Comparison of ENCODE assay signal across 17 cellular contexts in the genomic region with DNA sequence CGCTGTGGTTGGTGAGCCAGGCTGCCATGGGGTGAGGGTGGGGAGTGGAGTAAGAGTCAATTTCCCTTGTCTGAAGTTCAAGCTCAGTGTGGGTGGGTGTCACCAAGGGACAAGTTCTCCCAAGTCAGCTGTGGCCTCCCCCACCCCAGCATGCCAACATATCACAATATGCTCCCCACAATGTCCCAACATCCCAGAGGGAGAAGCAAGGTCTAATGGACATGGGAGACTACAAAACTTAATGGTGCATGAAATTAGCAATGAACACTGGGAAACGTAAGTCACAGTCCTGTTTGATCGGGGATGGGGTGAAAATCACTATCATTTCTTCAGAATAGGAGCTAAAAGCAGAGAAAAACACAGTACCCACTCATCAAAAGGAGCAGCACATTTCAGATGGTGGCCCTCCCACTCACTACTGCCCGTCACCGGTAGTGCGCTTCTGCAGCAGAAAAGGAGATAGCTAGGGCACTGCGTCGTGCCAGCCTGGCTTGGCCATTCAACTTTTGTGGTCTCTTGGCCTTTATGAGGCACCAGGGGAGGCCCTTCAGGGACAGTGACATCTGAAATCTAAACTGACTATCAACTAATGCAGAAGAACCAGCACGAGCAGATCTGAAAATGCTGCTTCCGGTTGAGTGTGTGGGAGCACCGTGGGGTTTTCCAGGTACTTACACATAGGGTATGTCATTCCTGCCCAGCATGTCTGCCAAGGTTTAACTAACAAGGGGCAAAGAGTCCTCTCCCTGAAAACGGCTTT. TPM values are rescaled to one million over a fixed set of nuclear protein-coding genes. Genes with fewer than 3 reads are reported as not detected.
DNase-seq lines count a peak whose midpoint lies in the region; ATAC-seq and TF ChIP-seq lines count a peak whose summit lies in the region.
"Had no signal": no experiment of that assay in that cellular context is flagged by ENCODE, and none has a peak within 500 bp of the region (broad histone marks: within the 10 kb centered on the region; RNA-seq: fewer than 3 reads in every experiment).

No MANE protein-coding gene starts in this region.

- peaks cover 20 to 31% (median 25%) of the 10 kb centered on the region in 4 donors for H3K4me1 Mint-ChIP-seq in CD4-positive, alpha-beta memory T cell
- peaks cover 21% of the 10 kb centered on the region for H3K4me1 Mint-ChIP-seq in T-helper 1 cell treated with Interleukin-12 subunit alpha and Interleukin-12 subunit beta and Interleukin-4 antibody, amounts not matched to agents 30 μg/mL and 1 μg/mL, for 36 hours (ENCODE audit: low read depth)
- peaks cover 54% of the 10 kb centered on the region for H3K4me1 Mint-ChIP-seq in progenitor cell of endocrine pancreas (ENCODE audit: low read depth)
- H3K4me1 Mint-ChIP-seq: immature natural killer cell had no signal

- DNase-seq in CD4-positive, alpha-beta memory T cell, result peak; percentile 41 to 73 (median 53)
- peak; percentile 89 for DNase-seq in activated effector memory CD4-positive, alpha-beta T cell treated with anti-CD3 and anti-CD28 coated beads, Interleukin-2, amount 50 U/mL, for 16 hours
- DNase-seq in progenitor cell of endocrine pancreas (ENCODE audit: low spot score, unreplicated experiment) (no peak), foreskin fibroblast (no peak), HuH-7.5 (ENCODE audit: low spot score) (no peak), Right ventricle myocardium inferior (ENCODE audit: missing footprints) (no peak), prostate gland (ENCODE audit: low spot score) (no peak)
- DNase-seq: AML-193, DMS79 treated with DMSO at 0.1 percent for 48 hours, foreskin melanocyte, immature natural killer cell, NCI-H1417, NCI-H446, ovary, stomach had no signal

- H3K27ac Mint-ChIP-seq in CD4-positive, alpha-beta memory T cell, result peak overlapping the region; percentile 84 to 97 (median 95)
- peak overlapping the region; percentile 32 for H3K27ac Mint-ChIP-seq in T-helper 1 cell treated with Interleukin-12 subunit alpha and Interleukin-12 subunit beta and Interleukin-4 antibody, amounts not matched to agents 30 μg/mL and 1 μg/mL, for 36 hours
- peak overlapping the region; percentile 98 for H3K27ac Mint-ChIP-seq in progenitor cell of endocrine pancreas
- H3K27ac Mint-ChIP-seq: immature natural killer cell had no signal

- POLR2A ChIA-PET in CD4-positive, alpha-beta memory T cell (lab: Charles Lee; ENCODE audit: partially characterized antibody), result interaction anchor here (0.6 to 4.7 kb wide), 6 partner anchors 9 to 1317 kb away, joined by 3 to 37 read pairs (median 4); partner anchors contain the start of gene NDFIP1

- peak overlapping the region; percentile 3 to 23 for H3K4me3 ChIP-seq in CD4-positive, alpha-beta memory T cell (ENCODE audit: low read length in 2 of 2)
- H3K4me3 ChIP-seq in foreskin fibroblast (ENCODE audit: low read depth in 1 of 2, low read length in 2 of 2), result no peak overlapping the region
- H3K4me3 ChIP-seq in prostate gland, result no peak overlapping the region
- H3K4me3 ChIP-seq: ovary, stomach had no signal

- CTCF ChIA-PET in CD4-positive, alpha-beta memory T cell (lab: Charles Lee; ENCODE audit: partially characterized antibody), result interaction anchor here (0.9 to 2.0 kb wide), 7 partner anchors 16 to 88 kb away, joined by 3 to 8 read pairs (median 4); partner anchors contain the start of gene GNPDA1

- peak overlapping the region; percentile 60 for H3K27ac ChIP-seq in CD4-positive, alpha-beta memory T cell (ENCODE audit: low read depth, low read length)
- no peak overlapping the region for H3K27ac ChIP-seq in prostate gland
- H3K27ac ChIP-seq: ovary, stomach had no signal

- no peak for ATAC-seq in Right ventricle myocardium inferior
- ATAC-seq: SK-N-SH treated with all-trans-retinoic acid at 6 μM for 48 hours had no signal

- intact Hi-C loops in CD4-positive, alpha-beta memory T cell (cut with micrococcal nuclease), result no loop called here
- intact Hi-C loops in Right ventricle myocardium inferior (cut with DNase I) (no loop called here), prostate gland (cut with DNase I) (no loop called here)

- WGBS in prostate gland, result 82% methylated on average over 12 of the region's 12 CpGs

- H3K27me3 ChIP-seq in CD4-positive, alpha-beta memory T cell (ENCODE audit: insufficient read depth, low read length), result no peaks in the 10 kb centered on the region
- H3K27me3 ChIP-seq in prostate gland (replicated peaks; ENCODE audit: insufficient read depth), result no peaks in the 10 kb centered on the region
- H3K27me3 ChIP-seq: ovary had no signal

- no peaks in the 10 kb centered on the region for H3K9me3 ChIP-seq in CD4-positive, alpha-beta memory T cell (ENCODE audit: control insufficient read depth in 1 of 2, low read length in 2 of 2)
- no peaks in the 10 kb centered on the region for H3K9me3 ChIP-seq in prostate gland
- H3K9me3 ChIP-seq: ovary, stomach had no signal

- no peaks in the 10 kb centered on the region for H3K36me3 Mint-ChIP-seq in CD4-positive, alpha-beta memory T cell
- H3K36me3 Mint-ChIP-seq in T-helper 1 cell treated with Interleukin-12 subunit alpha and Interleukin-12 subunit beta and Interleukin-4 antibody, amounts not matched to agents 30 μg/mL and 1 μg/mL, for 36 hours (ENCODE audit: low read depth), result no peaks in the 10 kb centered on the region
- H3K36me3 Mint-ChIP-seq in progenitor cell of endocrine pancreas (ENCODE audit: insufficient read depth), result no peaks in the 10 kb centered on the region
- H3K36me3 Mint-ChIP-seq: immature natural killer cell had no signal

- H3K4me1 ChIP-seq in CD4-positive, alpha-beta memory T cell (ENCODE audit: insufficient read depth, low read length), result peaks cover 28% of the 10 kb centered on the region
- no peaks in the 10 kb centered on the region for H3K4me1 ChIP-seq in prostate gland (replicated peaks)
- H3K4me1 ChIP-seq: stomach had no signal

- peaks cover 0 to 2% (median 0%) of the 10 kb centered on the region in 8 donors for H3K9me3 Mint-ChIP-seq in CD4-positive, alpha-beta memory T cell
- no peaks in the 10 kb centered on the region for H3K9me3 Mint-ChIP-seq in T-helper 1 cell treated with Interleukin-12 subunit alpha and Interleukin-12 subunit beta and Interleukin-4 antibody, amounts not matched to agents 30 μg/mL and 1 μg/mL, for 36 hours
- no peaks in the 10 kb centered on the region for H3K9me3 Mint-ChIP-seq in progenitor cell of endocrine pancreas (ENCODE audit: low read depth)
- H3K9me3 Mint-ChIP-seq: immature natural killer cell had no signal

- H3K36me3 ChIP-seq in CD4-positive, alpha-beta memory T cell (ENCODE audit: insufficient read depth, low read length), result no peaks in the 10 kb centered on the region
- no peaks in the 10 kb centered on the region for H3K36me3 ChIP-seq in prostate gland
- H3K36me3 ChIP-seq: ovary, stomach had no signal

- H3K4me3 Mint-ChIP-seq in CD4-positive, alpha-beta memory T cell, result peak overlapping the region; percentile 71 to 86 (median 79)
- no peak overlapping the region for H3K4me3 Mint-ChIP-seq in T-helper 1 cell treated with Interleukin-12 subunit alpha and Interleukin-12 subunit beta and Interleukin-4 antibody, amounts not matched to agents 30 μg/mL and 1 μg/mL, for 36 hours
- H3K4me3 Mint-ChIP-seq in progenitor cell of endocrine pancreas (ENCODE audit: low read depth), result no peak overlapping the region
- H3K4me3 Mint-ChIP-seq: immature natural killer cell had no signal

- no peak for TF ChIP-seq POLR2A in prostate gland (IDR thresholded peaks at IDR 0.05)

- TF ChIP-seq CTCF in progenitor cell of endocrine pancreas (IDR thresholded peaks at IDR 0.05; ENCODE audit: unreplicated experiment) (no peak), foreskin fibroblast (IDR thresholded peaks at IDR 0.05; ENCODE audit: low read depth, low read length) (no peak), prostate gland (IDR thresholded peaks at IDR 0.05) (no peak)

- no peaks in the 10 kb centered on the region for H3K27me3 Mint-ChIP-seq in CD4-positive, alpha-beta memory T cell
- no peaks in the 10 kb centered on the region for H3K27me3 Mint-ChIP-seq in T-helper 1 cell treated with Interleukin-12 subunit alpha and Interleukin-12 subunit beta and Interleukin-4 antibody, amounts not matched to agents 30 μg/mL and 1 μg/mL, for 36 hours (ENCODE audit: low read depth)
- H3K27me3 Mint-ChIP-seq in progenitor cell of endocrine pancreas, result no peaks in the 10 kb centered on the region

RNA-seq across cellular contexts. Expression of gene NDFIP1, which starts 20.5 kb away (rescaled TPM):
- 10 to 100 TPM; 73.8 to 78.4 TPM for total RNA-seq in CD4-positive, alpha-beta memory T cell
- 10 to 100 TPM; 70.0 to 98.3 TPM for polyA plus RNA-seq in CD4-positive, alpha-beta memory T cell
- total RNA-seq in progenitor cell of endocrine pancreas (228 and 247 TPM in 2 replicates), Right ventricle myocardium inferior (51.9 TPM), prostate gland (100 to 1,000 TPM; 134 to 234 TPM)

Comparison
In these comparisons a context has a peak if more than half of its experiments do, and no peak if none do; other contexts are left out.
1. DNase-seq: peak in CD4-positive, alpha-beta memory T cell (5 of 5) and activated effector memory CD4-positive, alpha-beta T cell treated with anti-CD3 and anti-CD28 coated beads, Interleukin-2, amount 50 U/mL, for 16 hours (single experiment); none in progenitor cell of endocrine pancreas (single experiment), foreskin fibroblast (0 of 2), HuH-7.5 (single experiment), Right ventricle myocardium inferior (single experiment) and prostate gland (single experiment).
2. H3K4me3 ChIP-seq: peak in CD4-positive, alpha-beta memory T cell (2 of 2); none in foreskin fibroblast (0 of 2) and prostate gland (0 of 2).
3. H3K27ac Mint-ChIP-seq: peak in every context shown above with its lines; median percentile 98 in progenitor cell of endocrine pancreas; 95 in CD4-positive, alpha-beta memory T cell; 32 in T-helper 1 cell treated with Interleukin-12 subunit alpha and Interleukin-12 subunit beta and Interleukin-4 antibody, amounts not matched to agents 30 μg/mL and 1 μg/mL, for 36 hours.
4. H3K4me3 Mint-ChIP-seq: peak in CD4-positive, alpha-beta memory T cell (8 of 8); none in T-helper 1 cell treated with Interleukin-12 subunit alpha and Interleukin-12 subunit beta and Interleukin-4 antibody, amounts not matched to agents 30 μg/mL and 1 μg/mL, for 36 hours (single experiment) and progenitor cell of endocrine pancreas (single experiment).